Comparison of ENCODE assay signal across 1 cellular context in the genomic region with DNA sequence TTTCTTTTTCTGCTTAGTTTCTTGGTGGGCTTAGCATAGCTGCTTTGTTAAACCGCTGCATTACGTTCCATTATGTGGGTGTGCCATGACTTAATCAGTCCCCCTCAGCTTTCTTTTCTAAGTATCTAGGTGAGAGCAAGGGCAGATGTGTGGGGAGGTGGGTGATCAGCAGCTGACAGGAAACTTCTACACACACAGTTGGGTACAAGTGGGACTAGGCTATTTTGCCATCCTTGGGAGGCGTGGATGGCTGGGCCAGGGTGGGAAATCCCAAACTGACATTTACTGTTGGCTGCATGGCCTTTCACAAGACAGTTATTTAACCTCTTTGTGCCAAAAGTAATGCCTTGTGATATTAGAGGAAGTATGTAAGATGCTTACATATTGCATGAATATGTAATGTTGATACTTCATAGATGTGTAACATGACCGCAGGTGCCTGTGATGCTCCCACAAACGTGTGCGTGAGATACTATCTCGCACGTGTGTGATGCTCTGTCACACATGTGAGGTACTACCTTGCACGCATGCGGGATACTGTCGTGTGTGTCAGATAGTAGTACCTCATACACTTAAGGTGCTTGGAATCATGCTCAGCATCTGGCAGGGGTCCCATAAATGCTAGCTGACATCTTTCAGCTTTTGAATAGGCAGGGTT.
TF ChIP-seq lines count a peak whose summit lies in the region.

No MANE protein-coding gene starts in this region.

TF ChIP-seq in H1, 55 proteins besides CTCF, POLR2A, EP300 and RAD21:
- no peak for TF ChIP-seq BACH1 (IDR thresholded peaks at IDR 0.05; ENCODE audit: low read length)
- no peak for TF ChIP-seq CTBP2 (IDR thresholded peaks at IDR 0.05; ENCODE audit: borderline replicate concordance, insufficient read depth, insufficient read length, low read length)
- no peak for TF ChIP-seq EGR1 (IDR thresholded peaks at IDR 0.05; ENCODE audit: borderline replicate concordance, low read depth, low read length)
- no peak for TF ChIP-seq MAX (IDR thresholded peaks at IDR 0.05)
- TF ChIP-seq RXRA (IDR thresholded peaks at IDR 0.05; ENCODE audit: insufficient read depth, low read depth, low read length): no peak
- TF ChIP-seq CREB1 (IDR thresholded peaks at IDR 0.05): no peak
- TF ChIP-seq SIX5 (IDR thresholded peaks at IDR 0.05; ENCODE audit: low read depth, low read length): no peak
- no peak for TF ChIP-seq SAP30 (IDR thresholded peaks at IDR 0.05; ENCODE audit: insufficient read depth, insufficient replicate concordance, low read length)
- no peak for TF ChIP-seq TCF12 (IDR thresholded peaks at IDR 0.05; ENCODE audit: low read depth, low read length)
- TF ChIP-seq GABPA (IDR thresholded peaks at IDR 0.05; ENCODE audit: borderline replicate concordance, insufficient read depth, low read length): no peak
- no peak for TF ChIP-seq ZNF274 (IDR thresholded peaks at IDR 0.05; ENCODE audit: borderline replicate concordance, extremely low read depth, low read length)
- TF ChIP-seq POU5F1 (IDR thresholded peaks at IDR 0.05; ENCODE audit: low read depth, low read length): no peak
- no peak for TF ChIP-seq TBP (IDR thresholded peaks at IDR 0.05; ENCODE audit: low read depth, low read length)
